Comparison of ENCODE assay signal across 13 cellular contexts in the genomic region with DNA sequence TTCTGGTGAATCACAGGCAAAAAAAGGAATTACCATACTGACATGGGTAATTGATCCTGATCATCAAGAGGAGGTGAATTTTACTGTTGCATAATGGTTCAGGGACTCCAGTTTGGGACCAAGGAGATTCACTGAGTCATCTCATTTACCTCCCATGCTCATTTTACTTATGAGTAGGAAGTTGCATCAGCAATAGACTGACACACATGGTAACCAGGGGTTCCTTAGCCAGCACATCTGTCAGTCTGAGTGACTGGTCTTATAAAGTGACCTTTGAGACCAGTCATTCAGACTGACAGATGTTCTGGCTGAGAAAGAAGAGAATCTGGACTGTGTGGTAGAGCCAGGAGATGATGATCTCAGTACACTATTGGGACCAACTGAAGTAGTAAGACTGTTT.
DNase-seq lines count a peak whose midpoint lies in the region; ATAC-seq, FAIRE-seq and TF ChIP-seq lines count a peak whose summit lies in the region.
"Had no signal": no experiment of that assay in that cellular context is flagged by ENCODE, and none has a peak within 500 bp of the region (broad histone marks: within the 10 kb centered on the region; RNA-seq: fewer than 3 reads in every experiment).

No MANE protein-coding gene starts in this region.

- H3K79me2 ChIP-seq in K562 (ENCODE audit: control insufficient read depth, insufficient read depth, low read length): no peaks in the 10 kb centered on the region

- FAIRE-seq in K562 (lab: Jason Lieb, UNC): no peak
- FAIRE-seq: TTC549 had no signal

- no peaks in the 10 kb centered on the region for H3K9me3 ChIP-seq in K562 (replicated peaks; ENCODE audit: control insufficient read depth, insufficient read depth, low read depth, low read length)
- H3K9me3 ChIP-seq: thoracic aorta had no signal

- H3K27ac ChIP-seq in K562 (ENCODE audit: extremely low read depth, low read depth, low read length): no peak overlapping the region
- H3K27ac ChIP-seq: heart left ventricle, thoracic aorta had no signal

- TF ChIP-seq POLR2A in K562 (conservative IDR thresholded peaks at IDR 0.05): no peak

- ATAC-seq in K562: peak; percentile 49
- peak; percentile 56 for ATAC-seq in left colon
- ATAC-seq: left cardiac atrium had no signal

- H4K20me1 ChIP-seq in K562 (replicated peaks; ENCODE audit: control insufficient read depth, insufficient read depth, low read length): no peaks in the 10 kb centered on the region

- in situ Hi-C loops in K562 (cut with MboI): no loop called here

- POLR2A ChIA-PET in K562 (lab: Yijun Ruan, JAX): no interaction called here

- TF ChIP-seq CTCF in K562 (IDR thresholded peaks at IDR 0.05 in 2 of 3, conservative IDR thresholded peaks at IDR 0.05 in 1 of 3; ENCODE audit: insufficient read depth in 2 of 3, low read depth in 1 of 3, low read length in 3 of 3): no peak

- no peaks in the 10 kb centered on the region for H3K27me3 ChIP-seq in K562 (ENCODE audit: control insufficient read depth in 2 of 2, insufficient read depth in 2 of 2, low read length in 2 of 2)
- H3K27me3 ChIP-seq: heart left ventricle had no signal

- CTCF ChIA-PET in K562 (lab: Yijun Ruan, JAX; ENCODE audit: low intra/inter-chr PET ratio): no interaction called here

- no peak overlapping the region for H3K4me2 ChIP-seq in K562 (ENCODE audit: insufficient read depth, low read length)

- no TSS peak for BruUV-seq in K562 (replicated peaks; lab: Mats Ljungman, UMichigan)

- H3K4me1 ChIP-seq in K562 (replicated peaks in 1 of 2; ENCODE audit: control insufficient read depth in 2 of 2, insufficient read depth in 2 of 2, low read length in 2 of 2): no peaks in the 10 kb centered on the region

- intact Hi-C loops in K562 (cut with micrococcal nuclease): no loop called here
- intact Hi-C loops in left colon (cut with DNase I, micrococcal nuclease): no loop called here

- TF ChIP-seq EP300 in K562 (IDR thresholded peaks at IDR 0.05; ENCODE audit: low read length): no peak

- no peak for TF ChIP-seq RAD21 in K562 (CRISPR knock-in tag; conservative IDR thresholded peaks at IDR 0.05 in 1 of 2, IDR thresholded peaks at IDR 0.05 in 1 of 2)

- no peak overlapping the region for H2AFZ ChIP-seq in K562 (ENCODE audit: low read depth, low read length)

- DNase-seq in EH (ENCODE audit: low read depth) (peak; percentile 9), HT1080 (ENCODE audit: low read depth) (peak; percentile 31), K562 (ENCODE audit: extremely low read depth in 1 of 4, low spot score in 3 of 4) (peak in 1 of 4 experiments; percentile 5), left colon (no peak), GM19238 (ENCODE audit: insufficient read length, low spot score) (no peak), NCI-H2029 treated with DMSO at 0.1 percent for 48 hours (lab: John Stamatoyannopoulos, UW) (no peak), NCI-H1694 treated with DMSO at 0.1 percent for 48 hours (lab: John Stamatoyannopoulos, UW) (no peak)
- DNase-seq: activated CD4-positive, alpha-beta memory T cell treated with anti-CD3 and anti-CD28 coated beads, Interleukin-2, amount 10 ng/mL, durations not matched to agents 7 days and 5 days; CD4-positive, CD25-positive, alpha-beta regulatory T cell; heart left ventricle; left cardiac atrium had no signal

- H3K9me1 ChIP-seq in K562 (ENCODE audit: control insufficient read depth, insufficient read depth, low read length): no peaks in the 10 kb centered on the region

- no peaks in the 10 kb centered on the region for H3K36me3 ChIP-seq in K562 (ENCODE audit: control insufficient read depth, insufficient read depth, low read length)
- H3K36me3 ChIP-seq: heart left ventricle, thoracic aorta had no signal

- H3K4me3 ChIP-seq in K562: no peak overlapping the region
- H3K4me3 ChIP-seq: heart left ventricle, thoracic aorta had no signal

- H3K9ac ChIP-seq in K562 (ENCODE audit: insufficient read depth in 1 of 2, low read depth in 2 of 2, low read length in 2 of 2): no peak overlapping the region

TF ChIP-seq in K562, 482 proteins besides CTCF, POLR2A, EP300 and RAD21:
- TF ChIP-seq MTF1 (CRISPR knock-in tag; IDR thresholded peaks at IDR 0.05; ENCODE audit: borderline replicate concordance) (no peak), MEIS2 (IDR thresholded peaks at IDR 0.05; ENCODE audit: partially characterized antibody) (peak; percentile 71), RFX1 (IDR thresholded peaks at IDR 0.05) (peak; percentile 17; the same call in 1 of the 2 replicates), ATF7 (IDR thresholded peaks at IDR 0.05) (no peak), C11orf30 (IDR thresholded peaks at IDR 0.05; ENCODE audit: low read depth) (peak; percentile 27; the same call in 1 of the 2 replicates), ZNF316 (IDR thresholded peaks at IDR 0.05) (peak; percentile 37; the same call in 1 of the 2 replicates), CEBPG (CRISPR knock-in tag; IDR thresholded peaks at IDR 0.05) (no peak), CEBPG (tag; conservative IDR thresholded peaks at IDR 0.05 in 1 of 2, IDR thresholded peaks at IDR 0.05 in 1 of 2) (peak in 1 of 2 experiments; percentile 70; a peak in 2 of 4 replicates), EP400 (IDR thresholded peaks at IDR 0.05) (peak; percentile 35; the same call in 1 of the 2 replicates)
- TF ChIP-seq, protein P1, sequence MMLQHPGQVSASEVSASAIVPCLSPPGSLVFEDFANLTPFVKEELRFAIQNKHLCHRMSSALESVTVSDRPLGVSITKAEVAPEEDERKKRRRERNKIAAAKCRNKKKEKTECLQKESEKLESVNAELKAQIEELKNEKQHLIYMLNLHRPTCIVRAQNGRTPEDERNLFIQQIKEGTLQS (IDR thresholded peaks at IDR 0.05): peak; percentile 75
- TF ChIP-seq, protein P1 (CRISPR knock-in tag; conservative IDR thresholded peaks at IDR 0.05): no peak
- TF ChIP-seq, protein P2, sequence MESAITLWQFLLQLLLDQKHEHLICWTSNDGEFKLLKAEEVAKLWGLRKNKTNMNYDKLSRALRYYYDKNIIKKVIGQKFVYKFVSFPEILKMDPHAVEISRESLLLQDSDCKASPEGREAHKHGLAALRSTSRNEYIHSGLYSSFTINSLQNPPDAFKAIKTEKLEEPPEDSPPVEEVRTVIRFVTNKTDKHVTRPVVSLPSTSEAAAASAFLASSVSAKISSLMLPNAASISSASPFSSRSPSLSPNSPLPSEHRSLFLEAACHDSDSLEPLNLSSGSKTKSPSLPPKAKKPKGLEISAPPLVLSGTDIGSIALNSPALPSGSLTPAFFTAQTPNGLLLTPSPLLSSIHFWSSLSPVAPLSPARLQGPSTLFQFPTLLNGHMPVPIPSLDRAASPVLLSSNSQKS (CRISPR knock-in tag; IDR thresholded peaks at IDR 0.05): no peak
- TF ChIP-seq, protein P3, sequence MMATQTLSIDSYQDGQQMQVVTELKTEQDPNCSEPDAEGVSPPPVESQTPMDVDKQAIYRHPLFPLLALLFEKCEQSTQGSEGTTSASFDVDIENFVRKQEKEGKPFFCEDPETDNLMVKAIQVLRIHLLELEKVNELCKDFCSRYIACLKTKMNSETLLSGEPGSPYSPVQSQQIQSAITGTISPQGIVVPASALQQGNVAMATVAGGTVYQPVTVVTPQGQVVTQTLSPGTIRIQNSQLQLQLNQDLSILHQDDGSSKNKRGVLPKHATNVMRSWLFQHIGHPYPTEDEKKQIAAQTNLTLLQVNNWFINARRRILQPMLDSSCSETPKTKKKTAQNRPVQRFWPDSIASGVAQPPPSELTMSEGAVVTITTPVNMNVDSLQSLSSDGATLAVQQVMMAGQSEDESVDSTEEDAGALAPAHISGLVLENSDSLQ (IDR thresholded peaks at IDR 0.05): peak; percentile 88

Comparison
In these comparisons a context has a peak if more than half of its experiments do, and no peak if none do; other contexts are left out.
1. DNase-seq: peak in EH (single experiment) and HT1080 (single experiment); none in left colon (0 of 2), GM19238 (single experiment), NCI-H2029 treated with DMSO at 0.1 percent for 48 hours (single experiment) and NCI-H1694 treated with DMSO at 0.1 percent for 48 hours (single experiment).